In the genomic region with DNA sequence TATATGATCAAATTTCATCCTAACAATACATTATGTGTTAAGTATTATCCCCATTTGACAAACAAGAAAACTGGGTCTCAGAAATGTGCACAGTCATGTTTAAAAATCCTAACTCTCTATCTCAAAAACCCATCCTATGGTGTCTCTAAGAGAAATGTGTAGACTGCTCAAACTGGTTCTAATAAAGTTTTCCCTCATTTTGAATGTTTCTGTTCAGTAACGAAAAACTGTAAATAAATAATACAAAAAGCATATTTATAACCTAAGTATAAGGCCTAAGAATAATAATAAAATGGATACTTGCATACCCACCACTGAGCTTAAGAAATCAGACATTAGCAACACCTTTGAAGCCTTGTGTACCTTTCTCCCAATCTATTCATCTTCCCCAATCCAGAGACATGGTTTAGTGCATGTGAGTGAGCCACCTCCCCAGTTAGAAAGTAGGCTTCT, we compare ENCODE assay signal across 27 cellular contexts. TPM values are rescaled to one million over a fixed set of nuclear protein-coding genes. Genes with fewer than 3 reads are reported as not detected.
DNase-seq lines count a peak whose midpoint lies in the region; ATAC-seq, FAIRE-seq and TF ChIP-seq lines count a peak whose summit lies in the region.
"Had no signal": no experiment of that assay in that cellular context is flagged by ENCODE, and none has a peak within 500 bp of the region (broad histone marks: within the 10 kb centered on the region; RNA-seq: fewer than 3 reads in every experiment).

No MANE protein-coding gene starts in this region.

- H3K9me1 ChIP-seq in K562 (ENCODE audit: control insufficient read depth, insufficient read depth, low read length), result no peaks in the 10 kb centered on the region

- H3K4me3 ChIP-seq in GM12864 (ENCODE audit: low read depth, low read length) (peak overlapping the region; percentile 24; the same call in 1 of the 2 replicates), K562 (no peak overlapping the region)
- H3K4me3 ChIP-seq: colonic mucosa, neural progenitor cell, uterus had no signal

- in situ Hi-C loops in K562 (cut with MboI), result no loop called here

- H3K79me2 ChIP-seq in K562 (ENCODE audit: control insufficient read depth, insufficient read depth, low read length), result no peaks in the 10 kb centered on the region

- peak overlapping the region; percentile 74 for H3K27ac ChIP-seq in K562 (ENCODE audit: extremely low read depth, low read depth, low read length)
- H3K27ac ChIP-seq: colonic mucosa, epithelial cell of prostate, neural progenitor cell, RWPE1, uterus had no signal

- TF ChIP-seq RAD21 in K562 (CRISPR knock-in tag; conservative IDR thresholded peaks at IDR 0.05 in 1 of 2, IDR thresholded peaks at IDR 0.05 in 1 of 2), result no peak

- H3K27me3 ChIP-seq in K562 (ENCODE audit: control insufficient read depth in 2 of 2, insufficient read depth in 2 of 2, low read length in 2 of 2), result no peaks in the 10 kb centered on the region
- H3K27me3 ChIP-seq: colonic mucosa, neural progenitor cell, uterus had no signal

- peak; percentile 43 for ATAC-seq in K562
- ATAC-seq: left lobe of liver, sciatic nerve, SK-N-SH treated with all-trans-retinoic acid at 6 μM for 48 hours had no signal

- POLR2A ChIA-PET in activated CD4-positive, alpha-beta T cell treated with anti-CD3 and anti-CD28 coated beads, Interleukin-2, amount 10 ng/mL, durations not matched to agents 7 days and 5 days (lab: Charles Lee), result no interaction called here
- POLR2A ChIA-PET in activated CD4-positive, alpha-beta memory T cell treated with anti-CD3 and anti-CD28 coated beads for 36 hours (lab: Charles Lee), result interaction anchor here (1.4 kb wide), 1 partner anchor 28 kb away, joined by 4 read pairs; no protein-coding TSS in a partner anchor
- POLR2A ChIA-PET in K562 (lab: Yijun Ruan, JAX), result no interaction called here

- H3K4me2 ChIP-seq in K562 (ENCODE audit: insufficient read depth, low read length), result peak overlapping the region; percentile 19; the same call in 1 of the 2 replicates
- H3K4me2 ChIP-seq: neural progenitor cell had no signal

- DNase-seq in activated CD4-positive, alpha-beta T cell treated with anti-CD3 and anti-CD28 coated beads, Interleukin-2, amount 10 ng/mL, durations not matched to agents 7 days and 5 days, result no peak
- DNase-seq in activated CD4-positive, alpha-beta T cell treated with anti-CD3 and anti-CD28 coated beads for 48 hours, result no peak
- DNase-seq in GM12864 (ENCODE audit: low read depth) (no peak), K562 (ENCODE audit: extremely low read depth in 1 of 4, low spot score in 3 of 4) (peak in 1 of 4 experiments; percentile 59), HTR-8/SVneo (ENCODE audit: insufficient read length, low spot score) (no peak), osteocyte (ENCODE audit: extremely low spot score, unreplicated experiment) (no peak), SHP77 treated with DMSO at 0.1 percent for 48 hours (lab: John Stamatoyannopoulos, UW) (no peak)
- no peak for DNase-seq in activated CD4-positive, alpha-beta memory T cell treated with anti-CD3 and anti-CD28 coated beads for 36 hours
- DNase-seq: activated CD4-positive, alpha-beta T cell treated with anti-CD3 and anti-CD28 coated beads for 4 hours; anterior cingulate cortex; colonic mucosa; effector CD8-positive, alpha-beta T cell; Karpas-422; NCI-H1436 treated with DMSO at 0.1 percent for 48 hours; NCI-H446 treated with DMSO at 0.1 percent for 48 hours; NCI-H82; stimulated activated naive CD4-positive, alpha-beta T cell treated with Interleukin-2 at 50 U/mL for 16 hours; uterus had no signal

- peak; percentile 76 for TF ChIP-seq EP300 in K562 (IDR thresholded peaks at IDR 0.05; ENCODE audit: low read length)

- no peak for TF ChIP-seq POLR2A in K562 (conservative IDR thresholded peaks at IDR 0.05)

- FAIRE-seq in K562 (lab: Jason Lieb, UNC) (no peak), HTR-8/SVneo (lab: Jason Lieb, UNC) (no peak)
- FAIRE-seq: bronchial epithelial cell had no signal

- H2AFZ ChIP-seq in K562 (ENCODE audit: low read depth, low read length), result peak overlapping the region; percentile 88
- H2AFZ ChIP-seq: neural progenitor cell had no signal

- H3K9ac ChIP-seq in K562 (ENCODE audit: insufficient read depth in 1 of 2, low read depth in 2 of 2, low read length in 2 of 2), result peak overlapping the region in 1 of 2 experiments; percentile 29; a peak in 2 of 4 replicates
- H3K9ac ChIP-seq: neural progenitor cell had no signal

- no peaks in the 10 kb centered on the region for H3K27me3 Mint-ChIP-seq in activated CD4-positive, alpha-beta T cell treated with anti-CD3 and anti-CD28 coated beads, Interleukin-2, amount 10 ng/mL, durations not matched to agents 7 days and 5 days
- no peaks in the 10 kb centered on the region for H3K27me3 Mint-ChIP-seq in activated CD4-positive, alpha-beta memory T cell treated with anti-CD3 and anti-CD28 coated beads for 36 hours
- H3K27me3 Mint-ChIP-seq in osteocyte (ENCODE audit: unreplicated experiment), result no peaks in the 10 kb centered on the region

- BruUV-seq in K562 (replicated peaks; lab: Mats Ljungman, UMichigan), result no TSS peak

- H3K27ac Mint-ChIP-seq in activated CD4-positive, alpha-beta T cell treated with anti-CD3 and anti-CD28 coated beads, Interleukin-2, amount 10 ng/mL, durations not matched to agents 7 days and 5 days, result peak overlapping the region; percentile 67
- peak overlapping the region; percentile 77 for H3K27ac Mint-ChIP-seq in activated CD4-positive, alpha-beta memory T cell treated with anti-CD3 and anti-CD28 coated beads for 36 hours
- H3K27ac Mint-ChIP-seq in osteocyte (ENCODE audit: unreplicated experiment), result no peak overlapping the region
- H3K27ac Mint-ChIP-seq: progenitor cell of endocrine pancreas had no signal

- TF ChIP-seq CTCF in GM12864 (IDR thresholded peaks at IDR 0.05; ENCODE audit: low read depth, low read length, missing control alignments), result no peak
- no peak for TF ChIP-seq CTCF in K562 (IDR thresholded peaks at IDR 0.05 in 2 of 3, conservative IDR thresholded peaks at IDR 0.05 in 1 of 3; ENCODE audit: insufficient read depth in 2 of 3, low read depth in 1 of 3, low read length in 3 of 3)
- no peak for TF ChIP-seq CTCF in osteocyte (IDR thresholded peaks at IDR 0.05)

- intact Hi-C loops in activated CD4-positive, alpha-beta memory T cell treated with anti-CD3 and anti-CD28 coated beads for 36 hours (cut with micrococcal nuclease), result loop anchor here (1.0 kb wide), 1 partner anchor 64 kb away; no protein-coding TSS in a partner anchor
- intact Hi-C loops in K562 (cut with micrococcal nuclease), result no loop called here

- peaks cover 61% of the 10 kb centered on the region for H3K4me1 Mint-ChIP-seq in activated CD4-positive, alpha-beta T cell treated with anti-CD3 and anti-CD28 coated beads, Interleukin-2, amount 10 ng/mL, durations not matched to agents 7 days and 5 days
- H3K4me1 Mint-ChIP-seq in activated CD4-positive, alpha-beta memory T cell treated with anti-CD3 and anti-CD28 coated beads for 36 hours (ENCODE audit: low read depth), result peaks cover 67% of the 10 kb centered on the region
- H3K4me1 Mint-ChIP-seq in osteocyte (ENCODE audit: unreplicated experiment), result peaks cover 8% of the 10 kb centered on the region

- 0% methylated on average over 1 of the region's 1 CpG for WGBS in K562 (ENCODE audit: insufficient coverage, low coverage, missing lambda C conversion rate)

- no peaks in the 10 kb centered on the region for H3K36me3 Mint-ChIP-seq in activated CD4-positive, alpha-beta T cell treated with anti-CD3 and anti-CD28 coated beads, Interleukin-2, amount 10 ng/mL, durations not matched to agents 7 days and 5 days (ENCODE audit: low read depth)
- no peaks in the 10 kb centered on the region for H3K36me3 Mint-ChIP-seq in activated CD4-positive, alpha-beta memory T cell treated with anti-CD3 and anti-CD28 coated beads for 36 hours
- no peaks in the 10 kb centered on the region for H3K36me3 Mint-ChIP-seq in osteocyte (ENCODE audit: unreplicated experiment)
- H3K36me3 Mint-ChIP-seq: memory B cell, neural progenitor cell had no signal

- H3K4me1 ChIP-seq in K562 (replicated peaks in 1 of 2; ENCODE audit: control insufficient read depth in 2 of 2, insufficient read depth in 2 of 2, low read length in 2 of 2), result peaks cover 17 to 81% of the 10 kb centered on the region in 2 experiments
- H3K4me1 ChIP-seq: colonic mucosa, neural progenitor cell, uterus had no signal

- no peaks in the 10 kb centered on the region for H3K36me3 ChIP-seq in K562 (ENCODE audit: control insufficient read depth, insufficient read depth, low read length)
- H3K36me3 ChIP-seq: colonic mucosa, neural progenitor cell, uterus had no signal

- no peaks in the 10 kb centered on the region for H3K9me3 ChIP-seq in K562 (replicated peaks; ENCODE audit: control insufficient read depth, insufficient read depth, low read depth, low read length)
- H3K9me3 ChIP-seq: colonic mucosa, uterus had no signal

- CTCF ChIA-PET in activated CD4-positive, alpha-beta T cell treated with anti-CD3 and anti-CD28 coated beads, Interleukin-2, amount 10 ng/mL, durations not matched to agents 7 days and 5 days (lab: Charles Lee), result interaction anchor here (0.8 to 1.5 kb wide), 3 partner anchors 11 to 35 kb away, joined by 3 read pairs; no protein-coding TSS in a partner anchor
- CTCF ChIA-PET in activated CD4-positive, alpha-beta memory T cell treated with anti-CD3 and anti-CD28 coated beads for 36 hours (lab: Charles Lee), result interaction anchor here (1.5 kb wide), 1 partner anchor 29 kb away, joined by 3 read pairs; no protein-coding TSS in a partner anchor
- CTCF ChIA-PET in K562 (lab: Yijun Ruan, JAX; ENCODE audit: low intra/inter-chr PET ratio), result no interaction called here

- no peak overlapping the region for H3K4me3 Mint-ChIP-seq in activated CD4-positive, alpha-beta T cell treated with anti-CD3 and anti-CD28 coated beads, Interleukin-2, amount 10 ng/mL, durations not matched to agents 7 days and 5 days
- H3K4me3 Mint-ChIP-seq in activated CD4-positive, alpha-beta memory T cell treated with anti-CD3 and anti-CD28 coated beads for 36 hours, result peak overlapping the region; percentile 20
- no peak overlapping the region for H3K4me3 Mint-ChIP-seq in osteocyte (ENCODE audit: unreplicated experiment)
- H3K4me3 Mint-ChIP-seq: neural progenitor cell had no signal

- H4K20me1 ChIP-seq in K562 (replicated peaks; ENCODE audit: control insufficient read depth, insufficient read depth, low read length), result no peaks in the 10 kb centered on the region

- H3K9me3 Mint-ChIP-seq in activated CD4-positive, alpha-beta T cell treated with anti-CD3 and anti-CD28 coated beads, Interleukin-2, amount 10 ng/mL, durations not matched to agents 7 days and 5 days, result no peaks in the 10 kb centered on the region
- no peaks in the 10 kb centered on the region for H3K9me3 Mint-ChIP-seq in activated CD4-positive, alpha-beta memory T cell treated with anti-CD3 and anti-CD28 coated beads for 36 hours
- H3K9me3 Mint-ChIP-seq in osteocyte (ENCODE audit: unreplicated experiment), result peaks cover 5% of the 10 kb centered on the region
- H3K9me3 Mint-ChIP-seq: memory B cell, neural progenitor cell had no signal

RNA-seq across cellular contexts. Expression of a gene that starts 39.0 kb away (rescaled TPM):
- 10 to 100 TPM; 41.8 to 43.9 TPM for total RNA-seq in activated CD4-positive, alpha-beta T cell treated with anti-CD3 and anti-CD28 coated beads, Interleukin-2, amount 10 ng/mL, durations not matched to agents 7 days and 5 days
- total RNA-seq in activated CD4-positive, alpha-beta memory T cell treated with anti-CD3 and anti-CD28 coated beads for 36 hours, result 100 to 1,000 TPM; 259 to 267 TPM
- 14.3 and 18.6 TPM in 2 replicates for total RNA-seq in K562 (2011; cell fraction: chromatin; rRNA removed; ENCODE audit: low replicate concordance)
- 8.0 and 9.1 TPM in 2 replicates for total RNA-seq in K562 (2011; cell fraction: nucleolus; rRNA removed)
- total RNA-seq in K562 (2011; cell fraction: nucleoplasm; rRNA removed), result 10.2 and 11.3 TPM in 2 replicates
- total RNA-seq in K562 (2014; rRNA removed) (5.9 and 6.2 TPM in 2 replicates), K562 (2014; rRNA removed; fragmentation: Illumina TruSeq; extraction: Trizol) (6.5 and 6.9 TPM in 2 replicates), K562 (2015; rRNA removed; fragmentation: Illumina TruSeq; extraction: Trizol) (4.6 TPM in 2 replicates), K562 (2021) (12.5 and 17.0 TPM in 2 replicates), osteocyte (12.0 and 17.4 TPM in 2 replicates)
- polyA plus RNA-seq in K562 (2011; rRNA removed) (6.4 and 11.8 TPM in 2 replicates), K562 (2014; fragmentation: Illumina TruSeq; extraction: Trizol) (9.8 and 11.5 TPM in 2 replicates), K562 (2014; fragmentation: Nextera tagmentation; extraction: Ambion mirVana) (1 to 10 TPM in 1 of 2 experiments, under 1 TPM in 1; 0.79 to 1.3 TPM), K562 (2014; rRNA removed) (9.2 and 9.5 TPM in 2 replicates)
- 2.5 and 5.0 TPM in 2 replicates for polyA plus RNA-seq in K562 (2011; cell fraction: cytosol; rRNA removed)
- polyA plus RNA-seq in K562 (2011; cell fraction: nucleus; rRNA removed), result 21.1 and 33.6 TPM in 2 replicates
- polyA plus RNA-seq in K562 (2012), result 5.7 and 26.6 TPM in 2 replicates
- polyA minus RNA-seq in K562 (2011; rRNA and poly(A)+ RNA removed), result 5.4 and 11.3 TPM in 2 replicates
- polyA minus RNA-seq in K562 (2011; cell fraction: cytosol; rRNA and poly(A)+ RNA removed), result 2.9 and 4.6 TPM in 2 replicates
- 6.7 and 20.5 TPM in 2 replicates for polyA minus RNA-seq in K562 (2011; cell fraction: nucleus; rRNA and poly(A)+ RNA removed)

Comparison
In these comparisons a context has a peak if more than half of its experiments do, and no peak if none do; other contexts are left out.
1. RNA of a gene that starts 39.0 kb away (total RNA-seq): 259 to 267 TPM in activated CD4-positive, alpha-beta memory T cell treated with anti-CD3 and anti-CD28 coated beads for 36 hours; 41.8 to 43.9 TPM in activated CD4-positive, alpha-beta T cell treated with anti-CD3 and anti-CD28 coated beads, Interleukin-2, amount 10 ng/mL, durations not matched to agents 7 days and 5 days, 12.0 to 17.4 TPM in osteocyte and 4.6 to 18.6 TPM in K562; every median in the first group is over 4 times any median in the second.